Comparison of ENCODE assay signal across 21 cellular contexts in genomic region chr12:30902606-30903005, GRCh38. TPM values are rescaled to one million over a fixed set of nuclear protein-coding genes. Genes with fewer than 3 reads are reported as not detected.
"Had no signal": no experiment of that assay in that cellular context is flagged by ENCODE, and none has a peak within 500 bp of the region (broad histone marks: within the 10 kb centered on the region; RNA-seq: fewer than 3 reads in every experiment).

No MANE protein-coding gene starts in this region.

- H3K36me3 ChIP-seq: esophagus squamous epithelium, gastrocnemius medialis, heart right ventricle, left lung, lower lobe of right lung had no signal

- H3K27ac ChIP-seq: epithelial cell of prostate, esophagus squamous epithelium, gastrocnemius medialis, heart right ventricle, left lung, lower lobe of right lung had no signal

- DNase-seq: cortex of kidney; effector CD8-positive, alpha-beta T cell; effector memory CD8-positive, alpha-beta T cell; endodermal cell; erythroblast; esophagus squamous epithelium; foreskin melanocyte; gastrocnemius medialis; glutamatergic neuron; head of caudate nucleus; heart right ventricle; hippocampal formation; left cardiac atrium; left lung; left ventricle myocardium superior; lower lobe of right lung; mucosa of descending colon; naive B cell; naive thymus-derived CD8-positive, alpha-beta T cell had no signal

- H3K27me3 ChIP-seq: esophagus squamous epithelium, gastrocnemius medialis, left lung had no signal

- H3K9me3 ChIP-seq: esophagus squamous epithelium, gastrocnemius medialis, heart right ventricle, left lung, lower lobe of right lung, mucosa of descending colon had no signal

- H3K4me3 ChIP-seq: esophagus squamous epithelium, gastrocnemius medialis, heart right ventricle, left lung, lower lobe of right lung, mucosa of descending colon had no signal

- ATAC-seq: effector memory CD8-positive, alpha-beta T cell; esophagus mucosa; gastrocnemius medialis; heart right ventricle; left cardiac atrium; left ventricle myocardium superior; lower lobe of right lung; mucosa of descending colon; naive thymus-derived CD8-positive, alpha-beta T cell had no signal

- H3K4me1 ChIP-seq: esophagus squamous epithelium, gastrocnemius medialis, heart right ventricle, left lung, lower lobe of right lung had no signal

RNA-seq across cellular contexts. Expression of gene TSPAN11, which starts 23.9 kb away (rescaled TPM):
- total RNA-seq: naive thymus-derived CD8-positive, alpha-beta T cell had no signal
